Comparison of ENCODE assay signal across 17 cellular contexts in the genomic region with DNA sequence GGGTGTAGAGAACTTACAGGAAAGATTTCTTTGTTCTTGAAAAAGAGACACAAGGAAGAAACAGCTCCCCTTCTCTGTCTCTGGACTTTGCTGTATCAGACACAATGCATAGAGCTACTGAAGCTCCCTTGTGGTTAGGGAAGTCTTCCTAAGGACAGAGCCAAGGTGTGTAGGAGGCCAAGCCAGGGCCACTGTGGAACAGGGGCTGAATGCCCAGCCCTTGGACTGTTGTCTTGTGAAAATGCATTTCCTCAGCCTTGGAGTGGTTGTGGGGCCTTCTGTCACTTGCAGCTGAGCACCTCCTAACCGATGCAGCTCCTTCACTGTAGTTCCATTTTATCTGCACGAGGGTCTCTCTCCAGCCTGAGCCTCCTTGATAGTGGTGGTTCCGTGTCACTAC.
DNase-seq lines count a peak whose midpoint lies in the region; TF ChIP-seq lines count a peak whose summit lies in the region.
"Had no signal": no experiment of that assay in that cellular context is flagged by ENCODE, and none has a peak within 500 bp of the region (broad histone marks: within the 10 kb centered on the region; RNA-seq: fewer than 3 reads in every experiment).

No MANE protein-coding gene starts in this region.

- H3K4me1 Mint-ChIP-seq in type B pancreatic cell (ENCODE audit: unreplicated experiment): no peaks in the 10 kb centered on the region
- H3K4me1 Mint-ChIP-seq: B cell had no signal

- H3K4me3 ChIP-seq in SJCRH30 (no peak overlapping the region), esophagus muscularis mucosa (no peak overlapping the region)
- H3K4me3 ChIP-seq: A549; BLaER1 treated with 17β-estradiol and CSF1 and Interleukin-3, amounts not matched to agents 10 nM and 100 nM had no signal

- H3K4me1 ChIP-seq in SJCRH30 (peaks cover 14% of the 10 kb centered on the region; the same call in 1 of the 2 replicates), esophagus muscularis mucosa (no peaks in the 10 kb centered on the region)
- H3K4me1 ChIP-seq: A549; BLaER1 treated with 17β-estradiol and CSF1 and Interleukin-3, amounts not matched to agents 10 nM and 100 nM; Caco-2 had no signal

- peaks cover 11% of the 10 kb centered on the region for H3K27me3 Mint-ChIP-seq in type B pancreatic cell

- H3K9me3 Mint-ChIP-seq in type B pancreatic cell: no peaks in the 10 kb centered on the region
- H3K9me3 Mint-ChIP-seq: CD4-positive, alpha-beta T cell; CD8-positive, alpha-beta T cell had no signal

- TF ChIP-seq EP300 in esophagus muscularis mucosa (IDR thresholded peaks at IDR 0.05): no peak

- no peaks in the 10 kb centered on the region for H3K9me3 ChIP-seq in SJCRH30 (replicated peaks)
- H3K9me3 ChIP-seq in esophagus muscularis mucosa: peaks cover 0 to 3% (median 0%) of the 10 kb centered on the region in 4 donors
- H3K9me3 ChIP-seq: A549, Caco-2 had no signal

- H3K27ac ChIP-seq in SJCRH30 (peak overlapping the region; percentile 21; the same call in 1 of the 2 replicates), esophagus muscularis mucosa (replicated peaks in 1 of 4) (no peak overlapping the region)
- H3K27ac ChIP-seq: 22Rv1; A549; BLaER1 treated with 17β-estradiol and CSF1 and Interleukin-3, amounts not matched to agents 10 nM and 100 nM; C4-2B had no signal

- intact Hi-C loops in esophagus muscularis mucosa (cut with DNase I): no loop called here

- H3K4me3 Mint-ChIP-seq in type B pancreatic cell: no peak overlapping the region
- H3K4me3 Mint-ChIP-seq: B cell; CD4-positive, alpha-beta T cell; CD8-positive, alpha-beta T cell had no signal

- H3K36me3 ChIP-seq in SJCRH30 (no peaks in the 10 kb centered on the region), esophagus muscularis mucosa (no peaks in the 10 kb centered on the region)
- H3K36me3 ChIP-seq: BLaER1 treated with 17β-estradiol and CSF1 and Interleukin-3, amounts not matched to agents 10 nM and 100 nM had no signal

- H3K36me3 Mint-ChIP-seq in type B pancreatic cell: no peaks in the 10 kb centered on the region
- H3K36me3 Mint-ChIP-seq: CD8-positive, alpha-beta T cell had no signal

- H3K27me3 ChIP-seq in SJCRH30 (no peaks in the 10 kb centered on the region), esophagus muscularis mucosa (no peaks in the 10 kb centered on the region)
- H3K27me3 ChIP-seq: BLaER1 treated with 17β-estradiol and CSF1 and Interleukin-3, amounts not matched to agents 10 nM and 100 nM had no signal

- 75% methylated on average over 3 of the region's 3 CpGs for WGBS in esophagus muscularis mucosa

- DNase-seq in SJCRH30: no peak
- DNase-seq in esophagus muscularis mucosa (ENCODE audit: extremely low spot score): peak; percentile 66
- DNase-seq in type B pancreatic cell (ENCODE audit: extremely low spot score, unreplicated experiment): peak; percentile 16
- DNase-seq in hippocampal formation (lab: John Stamatoyannopoulos, UW): no peak
- DNase-seq in HPDE6-E6E7 (ENCODE audit: extremely low spot score): no peak
- DNase-seq: AML-193; Caco-2; Calu3; CD4-positive, alpha-beta T cell; CD8-positive, alpha-beta T cell; DMS79 treated with DMSO at 0.1 percent for 48 hours; GF-D8 had no signal

- no peak for TF ChIP-seq POLR2A in esophagus muscularis mucosa (IDR thresholded peaks at IDR 0.05; ENCODE audit: low read depth)

- no peak for TF ChIP-seq CTCF in esophagus muscularis mucosa (IDR thresholded peaks at IDR 0.05)
- no peak for TF ChIP-seq CTCF in type B pancreatic cell (conservative IDR thresholded peaks at IDR 0.05)

- H3K27ac Mint-ChIP-seq in type B pancreatic cell: no peak overlapping the region
- H3K27ac Mint-ChIP-seq: B cell; CD4-positive, alpha-beta T cell; CD8-positive, alpha-beta T cell had no signal

Comparison
In these comparisons a context has a peak if more than half of its experiments do, and no peak if none do; other contexts are left out.
1. DNase-seq: peak in esophagus muscularis mucosa (single experiment) and type B pancreatic cell (single experiment); none in SJCRH30 (0 of 2), hippocampal formation (0 of 2) and HPDE6-E6E7 (single experiment).